In genomic region chr3:100653731-100654309, GRCh38 we compare ENCODE assay signal across 26 cellular contexts. TPM values are rescaled to one million over a fixed set of nuclear protein-coding genes. Genes with fewer than 3 reads are reported as not detected.
DNase-seq lines count a peak whose midpoint lies in the region; ATAC-seq, FAIRE-seq and TF ChIP-seq lines count a peak whose summit lies in the region.
"Had no signal": no experiment of that assay in that cellular context is flagged by ENCODE, and none has a peak within 500 bp of the region (broad histone marks: within the 10 kb centered on the region; RNA-seq: fewer than 3 reads in every experiment).

No MANE protein-coding gene starts in this region.

- FAIRE-seq in HepG2 (lab: Jason Lieb, UNC): no peak
- FAIRE-seq: GM12892, GM19239 had no signal

- H3K4me2 ChIP-seq in HepG2 (ENCODE audit: low read depth, low read length) (no peak overlapping the region; the same call in 1 of the 2 replicates), neural progenitor cell (peak overlapping the region; percentile 16)

- H3K27ac Mint-ChIP-seq in neural progenitor cell: peak overlapping the region; percentile 34

- no peaks in the 10 kb centered on the region for H3K27me3 ChIP-seq in HepG2 (ENCODE audit: control insufficient read depth in 1 of 2, insufficient read depth in 2 of 2, low read length in 2 of 2)
- no peaks in the 10 kb centered on the region for H3K27me3 ChIP-seq in right lobe of liver
- H3K27me3 ChIP-seq in ectodermal cell (ENCODE audit: control insufficient read depth, insufficient read depth, low read length, poor library complexity, severe bottlenecking): no peaks in the 10 kb centered on the region
- H3K27me3 ChIP-seq in neural progenitor cell: no peaks in the 10 kb centered on the region
- H3K27me3 ChIP-seq: Peyer's patch had no signal

- no peaks in the 10 kb centered on the region for H3K36me3 ChIP-seq in HepG2 (replicated peaks in 1 of 2; ENCODE audit: control insufficient read depth in 1 of 2, insufficient read depth in 2 of 2, low read length in 2 of 2)
- H3K36me3 ChIP-seq in right lobe of liver: peaks cover 0 to 6% (median 0%) of the 10 kb centered on the region in 4 donors
- H3K36me3 ChIP-seq in ectodermal cell (ENCODE audit: control insufficient read depth, insufficient read depth, low read length): no peaks in the 10 kb centered on the region
- H3K36me3 ChIP-seq in neural progenitor cell: no peaks in the 10 kb centered on the region

- H3K4me3 ChIP-seq in HepG2 (replicated peaks in 1 of 3; ENCODE audit: insufficient read depth in 1 of 3, low read depth in 2 of 3, low read length in 3 of 3) (no peak overlapping the region), right lobe of liver (no peak overlapping the region), ectodermal cell (ENCODE audit: insufficient read depth, low read depth, low read length) (no peak overlapping the region), neural progenitor cell (no peak overlapping the region)
- H3K4me3 ChIP-seq: Peyer's patch had no signal

- ATAC-seq in HepG2 (no peak; the same call in 2 of the 3 replicates), right lobe of liver (no peak), HG02870 (IDR thresholded peaks at IDR 0.05; ENCODE audit: unreplicated experiment) (no peak)

- H3K9ac ChIP-seq in HepG2 (ENCODE audit: insufficient read depth, low read depth, low read length): no peak overlapping the region
- H3K9ac ChIP-seq in neural progenitor cell: no peak overlapping the region

- no peaks in the 10 kb centered on the region for H3K9me3 Mint-ChIP-seq in neural progenitor cell

- no peak for TF ChIP-seq EP300 in HepG2 (IDR thresholded peaks at IDR 0.05; ENCODE audit: low read depth in 2 of 2, low read length in 2 of 2)
- TF ChIP-seq EP300 in HepG2 (CRISPR knock-in tag; IDR thresholded peaks at IDR 0.05; ENCODE audit: borderline replicate concordance): no peak

- CTCF ChIA-PET in HepG2 (lab: Yijun Ruan, JAX; ENCODE audit: low intra/inter-chr PET ratio, low total read pairs): no interaction called here

- TF ChIP-seq CTCF in HepG2 (CRISPR knock-in tag; IDR thresholded peaks at IDR 0.05) (no peak), right lobe of liver (IDR thresholded peaks at IDR 0.05) (no peak), neural progenitor cell (IDR thresholded peaks at IDR 0.05) (no peak), GM13976 (IDR thresholded peaks at IDR 0.05; ENCODE audit: borderline replicate concordance, control extremely low read depth, extremely low read depth, insufficient read depth, missing control alignments) (no peak)

- BruUV-seq in HepG2 (replicated peaks; lab: Mats Ljungman, UMichigan): no TSS peak

- no peak for TF ChIP-seq RAD21 in HepG2 (CRISPR knock-in tag; IDR thresholded peaks at IDR 0.05)

- H3F3A ChIP-seq in neural progenitor cell (ENCODE audit: low read depth): peaks cover 6% of the 10 kb centered on the region

- H3K9me3 ChIP-seq in HepG2 (ENCODE audit: low read length) (no peaks in the 10 kb centered on the region), right lobe of liver (no peaks in the 10 kb centered on the region), ectodermal cell (ENCODE audit: control insufficient read depth, low read length) (no peaks in the 10 kb centered on the region), neural progenitor cell (ENCODE audit: low read depth) (no peaks in the 10 kb centered on the region)
- H3K9me3 ChIP-seq: Peyer's patch had no signal

- in situ Hi-C loops in HepG2 (cut with HindIII; ENCODE audit: extremely low pct_ligation_motif_present, low pct_unique_long_range_greater_than_20kb): no loop called here
- in situ Hi-C loops in GM13976 (cut with MboI; ENCODE audit: low sequenced_read_pairs, unreplicated experiment): no loop called here

- no peaks in the 10 kb centered on the region for H3K36me3 Mint-ChIP-seq in neural progenitor cell

- H2AFZ ChIP-seq in HepG2 (ENCODE audit: low read length) (peak overlapping the region; percentile 27), neural progenitor cell (replicated peaks) (peak overlapping the region; percentile 41)

- WGBS in HepG2 (ENCODE audit: low lambda C conversion rate): 42% methylated on average over 12 of the region's 12 CpGs
- WGBS in right lobe of liver (ENCODE audit: insufficient coverage, low coverage, low lambda C conversion rate, missing lambda C conversion rate): 89% methylated on average over 12 of the region's 12 CpGs
- WGBS in ectodermal cell, 2 experiments: 56 to 64% methylated on average over 12 of the region's 12 CpGs

- TF ChIP-seq POLR2A in HepG2 (IDR thresholded peaks at IDR 0.05; ENCODE audit: insufficient read depth in 1 of 2, low read depth in 2 of 2, low read length in 2 of 2): no peak
- no peak for TF ChIP-seq POLR2A in right lobe of liver (IDR thresholded peaks at IDR 0.05)

- intact Hi-C loops in HepG2 (cut with micrococcal nuclease; ENCODE audit: unreplicated experiment): no loop called here
- intact Hi-C loops in right lobe of liver (cut with DNase I): no loop called here

- no peaks in the 10 kb centered on the region for H4K20me1 ChIP-seq in HepG2 (ENCODE audit: insufficient read depth, low read length)
- H4K20me1 ChIP-seq in neural progenitor cell (ENCODE audit: low read depth): no peaks in the 10 kb centered on the region

- peaks cover 2% of the 10 kb centered on the region for H3K4me1 Mint-ChIP-seq in neural progenitor cell

- peaks cover 5% of the 10 kb centered on the region for H3K27me3 Mint-ChIP-seq in neural progenitor cell (ENCODE audit: insufficient read depth, low read depth)

- H3K4me1 ChIP-seq in HepG2 (ENCODE audit: insufficient read depth, low read length) (peaks cover 7% of the 10 kb centered on the region; the same call in 1 of the 2 replicates), right lobe of liver (peaks cover 0 to 6% (median 0%) of the 10 kb centered on the region in 4 donors), ectodermal cell (ENCODE audit: control insufficient read depth, insufficient read depth, low read length) (peaks cover 4% of the 10 kb centered on the region), neural progenitor cell (peaks cover 4% of the 10 kb centered on the region)
- H3K4me1 ChIP-seq: Peyer's patch had no signal

- DNase-seq in HepG2 (ENCODE audit: low spot score) (no peak), right lobe of liver (no peak), neural progenitor cell (ENCODE audit: low spot score) (peak; percentile 60), 8988T (no peak), ecto neural progenitor cell (ENCODE audit: low spot score) (no peak), GM13976 (ENCODE audit: low spot score) (no peak)
- DNase-seq: Calu3, DND-41, HCEC 1CT, Kasumi-1, NCI-H1092 treated with DMSO at 0.1 percent for 48 hours, NCI-H1436, NCI-H1930, NCI-H446, NCI-H526, OCI-M1, Peyer's patch, SHP77 treated with DMSO at 0.1 percent for 48 hours had no signal

- H3K4me3 Mint-ChIP-seq in neural progenitor cell: no peak overlapping the region

- POLR2A ChIA-PET in HepG2 (lab: Yijun Ruan, JAX): no interaction called here

- H3K79me2 ChIP-seq in HepG2 (ENCODE audit: insufficient read depth, low read length) (no peaks in the 10 kb centered on the region), neural progenitor cell (ENCODE audit: low read depth) (no peaks in the 10 kb centered on the region)

- H3K27ac ChIP-seq in HepG2 (ENCODE audit: extremely low read length, insufficient read depth, low read length) (no peak overlapping the region), right lobe of liver (no peak overlapping the region), ectodermal cell (ENCODE audit: insufficient read depth, low read depth, low read length, poor library complexity, severe bottlenecking) (peak overlapping the region; percentile 20), neural progenitor cell (no peak overlapping the region)
- H3K27ac ChIP-seq: HL-60, Peyer's patch had no signal

RNA-seq across cellular contexts. Expression of gene ADGRG7, which starts 44.4 kb away (rescaled TPM):
- not detected in 2 replicates for total RNA-seq in HepG2 (2016; rRNA removed; fragmentation: Illumina TruSeq; extraction: Trizol)
- total RNA-seq in HepG2 (2016; cell fraction: cytosol; rRNA removed; fragmentation: Illumina TruSeq; extraction: Trizol; ENCODE audit: low read depth): not detected in 2 replicates
- total RNA-seq in HepG2 (2016; cell fraction: insoluble cytoplasmic fraction; rRNA removed; fragmentation: Illumina TruSeq; extraction: Trizol): not detected in 2 replicates
- total RNA-seq in HepG2 (2016; cell fraction: membrane; rRNA removed; fragmentation: Illumina TruSeq; extraction: Trizol): not detected in 2 replicates
- not detected in 2 replicates for total RNA-seq in HepG2 (2016; cell fraction: nucleus; rRNA removed; fragmentation: Illumina TruSeq; extraction: Trizol)
- not detected in 2 replicates for polyA plus RNA-seq in HepG2 (2011; rRNA removed)
- not detected in 2 replicates for polyA plus RNA-seq in HepG2 (2011; cell fraction: cytosol; rRNA removed)
- not detected in 2 replicates for polyA plus RNA-seq in HepG2 (2011; cell fraction: nucleus; rRNA removed)
- not detected in 2 replicates for polyA plus RNA-seq in HepG2 (2012)
- polyA plus RNA-seq in HepG2 (2016; cell fraction: cytosol; fragmentation: Illumina TruSeq; extraction: Trizol; ENCODE audit: low read depth): not detected in 2 replicates
- polyA plus RNA-seq in HepG2 (2016; cell fraction: insoluble cytoplasmic fraction; fragmentation: Illumina TruSeq; extraction: Trizol; ENCODE audit: low read depth): not detected in 2 replicates
- polyA plus RNA-seq in HepG2 (2016; cell fraction: membrane; fragmentation: Illumina TruSeq; extraction: Trizol; ENCODE audit: low read depth): not detected in 2 replicates
- not detected in 2 replicates for polyA plus RNA-seq in HepG2 (2016; cell fraction: nucleus; fragmentation: Illumina TruSeq; extraction: Trizol; ENCODE audit: insufficient read depth, low read depth)
- not detected in 2 replicates for polyA minus RNA-seq in HepG2 (2011; rRNA and poly(A)+ RNA removed; ENCODE audit: low replicate concordance)
- polyA minus RNA-seq in HepG2 (2011; cell fraction: cytosol; rRNA and poly(A)+ RNA removed): not detected in 2 replicates
- polyA minus RNA-seq in HepG2 (2011; cell fraction: nucleus; rRNA and poly(A)+ RNA removed): not detected in 2 replicates
- 10 to 100 TPM in 4 of 6 experiments, 1 to 10 TPM in 2; 1.9 to 27.2 (median 21.8) TPM for total RNA-seq in right lobe of liver
- polyA plus RNA-seq in ectodermal cell (2013, experiment 1 of 4): not detected
- polyA plus RNA-seq in ectodermal cell (2013, experiment 2 of 4): not detected
- polyA plus RNA-seq in ectodermal cell (2013, experiment 3 of 4): not detected
- not detected for polyA plus RNA-seq in ectodermal cell (2013, experiment 4 of 4)
- total RNA-seq in neural progenitor cell (ENCODE audit: low replicate concordance): not detected in 2 replicates
- total RNA-seq: A172, M059J had no signal
- polyA plus RNA-seq: BJ had no signal

RNA-seq across cellular contexts. Expression of gene TFG, which starts 55.5 kb away (rescaled TPM):
- total RNA-seq in HepG2 (2016; rRNA removed; fragmentation: Illumina TruSeq; extraction: Trizol) (53.6 and 75.5 TPM in 2 replicates), right lobe of liver (10 to 100 TPM; 54.7 to 91.6 (median 71.5) TPM), neural progenitor cell (ENCODE audit: low replicate concordance) (86.1 and 105 TPM in 2 replicates)
- 19.9 and 20.4 TPM in 2 replicates for total RNA-seq in HepG2 (2016; cell fraction: cytosol; rRNA removed; fragmentation: Illumina TruSeq; extraction: Trizol; ENCODE audit: low read depth)
- total RNA-seq in HepG2 (2016; cell fraction: insoluble cytoplasmic fraction; rRNA removed; fragmentation: Illumina TruSeq; extraction: Trizol): 55.4 and 69.3 TPM in 2 replicates
- total RNA-seq in HepG2 (2016; cell fraction: membrane; rRNA removed; fragmentation: Illumina TruSeq; extraction: Trizol): 41.0 and 43.7 TPM in 2 replicates
- 52.9 and 55.9 TPM in 2 replicates for total RNA-seq in HepG2 (2016; cell fraction: nucleus; rRNA removed; fragmentation: Illumina TruSeq; extraction: Trizol)
- 66.2 and 71.7 TPM in 2 replicates for polyA plus RNA-seq in HepG2 (2011; rRNA removed)
- 69.5 and 71.5 TPM in 2 replicates for polyA plus RNA-seq in HepG2 (2011; cell fraction: cytosol; rRNA removed)
- 50.5 and 60.9 TPM in 2 replicates for polyA plus RNA-seq in HepG2 (2011; cell fraction: nucleus; rRNA removed)
- 56.0 and 60.1 TPM in 2 replicates for polyA plus RNA-seq in HepG2 (2012)
- polyA plus RNA-seq in HepG2 (2016; cell fraction: cytosol; fragmentation: Illumina TruSeq; extraction: Trizol; ENCODE audit: low read depth): 34.7 and 37.4 TPM in 2 replicates
- 161 and 167 TPM in 2 replicates for polyA plus RNA-seq in HepG2 (2016; cell fraction: insoluble cytoplasmic fraction; fragmentation: Illumina TruSeq; extraction: Trizol; ENCODE audit: low read depth)
- 56.9 and 63.5 TPM in 2 replicates for polyA plus RNA-seq in HepG2 (2016; cell fraction: membrane; fragmentation: Illumina TruSeq; extraction: Trizol; ENCODE audit: low read depth)
- polyA plus RNA-seq in HepG2 (2016; cell fraction: nucleus; fragmentation: Illumina TruSeq; extraction: Trizol; ENCODE audit: insufficient read depth, low read depth): 94.6 and 99.1 TPM in 2 replicates
- polyA minus RNA-seq in HepG2 (2011; rRNA and poly(A)+ RNA removed; ENCODE audit: low replicate concordance): 32.7 and 41.4 TPM in 2 replicates
- 30.4 and 30.6 TPM in 2 replicates for polyA minus RNA-seq in HepG2 (2011; cell fraction: cytosol; rRNA and poly(A)+ RNA removed)
- 95.5 and 108 TPM in 2 replicates for polyA minus RNA-seq in HepG2 (2011; cell fraction: nucleus; rRNA and poly(A)+ RNA removed)
- polyA plus RNA-seq in ectodermal cell (2013, experiment 1 of 4): 147 TPM
- polyA plus RNA-seq in ectodermal cell (2013, experiment 2 of 4): 137 TPM
- polyA plus RNA-seq in ectodermal cell (2013, experiment 3 of 4): 115 TPM
- 125 TPM for polyA plus RNA-seq in ectodermal cell (2013, experiment 4 of 4)
